ENCODE assay signal across 9 cellular contexts in genomic region chr16:10981697-10982216, GRCh38. TPM values are rescaled to one million over a fixed set of nuclear protein-coding genes. Genes with fewer than 3 reads are reported as not detected.
DNase-seq lines count a peak whose midpoint lies in the region; ATAC-seq and TF ChIP-seq lines count a peak whose summit lies in the region.
"Had no signal": no experiment of that assay in that cellular context is flagged by ENCODE, and none has a peak within 500 bp of the region (broad histone marks: within the 10 kb centered on the region; RNA-seq: fewer than 3 reads in every experiment).

No MANE protein-coding gene starts in this region.

- H3K36me3 Mint-ChIP-seq in endothelial cell (ENCODE audit: low read depth, unreplicated experiment), result peaks cover 23% of the 10 kb centered on the region

- peaks cover 5% of the 10 kb centered on the region for H3K27me3 Mint-ChIP-seq in endothelial cell (ENCODE audit: unreplicated experiment)

- no peak overlapping the region for H3K4me3 ChIP-seq in SJCRH30
- H3K4me3 ChIP-seq in upper lobe of right lung, result no peak overlapping the region
- H3K4me3 ChIP-seq in coronary artery, result no peak overlapping the region
- H3K4me3 ChIP-seq: SK-N-MC had no signal

- H3K4me1 ChIP-seq in SJCRH30 (peaks cover 19% of the 10 kb centered on the region), upper lobe of right lung (peaks cover 17% of the 10 kb centered on the region)

- DNase-seq in D341Med (ENCODE audit: low spot score), result peak; percentile 63
- DNase-seq in SJCRH30, result peak; percentile 57 to 69
- peak; percentile 31 for DNase-seq in endothelial cell (ENCODE audit: low spot score)
- no peak for DNase-seq in upper lobe of right lung
- no peak for DNase-seq in coronary artery (ENCODE audit: low spot score)
- DNase-seq in HK-2 (ENCODE audit: unreplicated experiment), result no peak

- no peak overlapping the region for H3K27ac Mint-ChIP-seq in endothelial cell (ENCODE audit: unreplicated experiment)

- H3K27me3 ChIP-seq in SJCRH30, result no peaks in the 10 kb centered on the region
- H3K27me3 ChIP-seq in upper lobe of right lung, result no peaks in the 10 kb centered on the region

- intact Hi-C loops in upper lobe of right lung (cut with DNase I), result no loop called here

- TF ChIP-seq CTCF in endothelial cell (IDR thresholded peaks at IDR 0.05; ENCODE audit: unreplicated experiment) (no peak), upper lobe of right lung (IDR thresholded peaks at IDR 0.05) (peak; percentile 27), coronary artery (IDR thresholded peaks at IDR 0.05) (no peak)

- no peak overlapping the region for H3K4me3 Mint-ChIP-seq in endothelial cell (ENCODE audit: unreplicated experiment)

- H3K36me3 ChIP-seq in SJCRH30 (no peaks in the 10 kb centered on the region), upper lobe of right lung (peaks cover 39% of the 10 kb centered on the region)

- H3K9me3 ChIP-seq in SJCRH30 (replicated peaks) (no peaks in the 10 kb centered on the region), upper lobe of right lung (no peaks in the 10 kb centered on the region)

- no peaks in the 10 kb centered on the region for H3K9me3 Mint-ChIP-seq in endothelial cell (ENCODE audit: unreplicated experiment)

- H3K27ac ChIP-seq in SJCRH30, result peak overlapping the region; percentile 69
- no peak overlapping the region for H3K27ac ChIP-seq in upper lobe of right lung
- H3K27ac ChIP-seq in coronary artery, result peak overlapping the region in 1 of 2 donors; percentile 51
- H3K27ac ChIP-seq: SK-N-MC had no signal

- H3K4me1 Mint-ChIP-seq in endothelial cell (ENCODE audit: unreplicated experiment), result peaks cover 27% of the 10 kb centered on the region

- ATAC-seq in GM19324 (IDR thresholded peaks at IDR 0.05; ENCODE audit: low FRiP score, unreplicated experiment) (peak; percentile 75), HG03159 (IDR thresholded peaks at IDR 0.05; ENCODE audit: unreplicated experiment) (peak; percentile 74), upper lobe of right lung (peak; percentile 35)

RNA-seq across cellular contexts. Expression of gene CLEC16A, which starts 37.4 kb away (rescaled TPM):
- total RNA-seq in SJCRH30 (2014; rRNA removed; shearing (Covaris generic)), result 11.7 and 13.1 TPM in 2 replicates
- total RNA-seq in endothelial cell (ENCODE audit: unreplicated experiment) (58.1 TPM), upper lobe of right lung (36.9 TPM)

RNA-seq across cellular contexts. Expression of gene DEXI, which starts 39.5 kb away (rescaled TPM):
- 27.0 and 27.5 TPM in 2 replicates for total RNA-seq in SJCRH30 (2014; rRNA removed; shearing (Covaris generic))
- total RNA-seq in endothelial cell (ENCODE audit: unreplicated experiment) (37.9 TPM), upper lobe of right lung (36.3 TPM)

Comparison
In these comparisons a context has a peak if more than half of its experiments do, and no peak if none do; other contexts are left out.
1. DNase-seq: peak in D341Med (single experiment), SJCRH30 (2 of 2) and endothelial cell (single experiment); none in upper lobe of right lung (single experiment), coronary artery (single experiment) and HK-2 (single experiment).
2. Peak in every context shown above with its lines, with median percentiles within 50 percentile points of each other: ATAC-seq.